Comparison of ENCODE assay signal across 8 cellular contexts in the genomic region with DNA sequence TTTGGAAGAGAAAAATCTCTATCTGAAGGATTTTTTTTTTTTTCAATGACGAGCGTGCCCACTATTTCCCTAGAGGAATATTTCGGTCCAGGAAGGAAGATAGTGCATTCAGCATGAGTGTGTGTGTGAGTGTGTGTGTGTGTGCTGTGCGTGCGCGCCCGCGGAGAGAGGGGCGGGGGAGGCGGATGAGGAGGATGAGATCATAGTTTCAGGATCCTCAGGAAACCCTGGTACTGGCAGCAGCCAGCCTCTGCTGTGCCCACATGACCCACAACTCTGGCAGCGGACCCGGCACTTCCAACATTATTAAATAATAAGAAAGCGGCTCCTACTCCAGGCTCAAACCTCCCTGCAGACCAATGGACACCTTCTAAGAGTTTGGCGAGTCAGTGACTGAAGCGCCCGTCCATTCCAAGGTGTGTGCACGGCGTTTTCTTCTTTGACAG.
DNase-seq lines count a peak whose midpoint lies in the region; ATAC-seq and TF ChIP-seq lines count a peak whose summit lies in the region.

No MANE protein-coding gene starts in this region.

- WGBS in lower leg skin, 2 donors = 0 to 1% methylated on average over 18 of the region's 18 CpGs

- ATAC-seq in GM21723 (IDR thresholded peaks at IDR 0.05; ENCODE audit: unreplicated experiment) = peak; percentile 45

- no peaks in the 10 kb centered on the region for H3K9me3 ChIP-seq in endocrine pancreas (ENCODE audit: control insufficient read depth, low read length)

- H3K9ac ChIP-seq in endocrine pancreas (ENCODE audit: control insufficient read depth, insufficient read depth, low read length) = peak overlapping the region; percentile 84

- no peak for TF ChIP-seq POLR2A in lower leg skin (IDR thresholded peaks at IDR 0.05)

- in situ Hi-C loops in G401 (cut with HindIII; ENCODE audit: low sequenced_read_pairs) = no loop called here

- peak; percentile 95 for DNase-seq in G401 (ENCODE audit: low spot score)
- peak; percentile 72 for DNase-seq in LNCaP clone FGC (ENCODE audit: low read depth)
- peak; percentile 85 for DNase-seq in RPMI8226
- DNase-seq in lower leg skin (ENCODE audit: low spot score in 2 of 2) = peak; percentile 51 to 91
- peak; percentile 75 for DNase-seq in superior temporal gyrus (ENCODE audit: extremely low spot score)
- no peak for DNase-seq in GF-D8 (lab: John Stamatoyannopoulos, UW)

- H3K36me3 ChIP-seq in endocrine pancreas (ENCODE audit: control insufficient read depth, insufficient read depth, low read length) = no peaks in the 10 kb centered on the region

- TF ChIP-seq CTCF in LNCaP clone FGC (IDR thresholded peaks at IDR 0.05; ENCODE audit: control insufficient read depth, extremely low read depth, insufficient read depth) (no peak), lower leg skin (IDR thresholded peaks at IDR 0.05) (no peak)

- peak overlapping the region; percentile 56 for H3K4me3 ChIP-seq in LNCaP clone FGC (ENCODE audit: low read depth, low read length)
- H3K4me3 ChIP-seq in endocrine pancreas (ENCODE audit: control insufficient read depth, insufficient read depth, low read length) = peak overlapping the region; percentile 90
- peak overlapping the region; percentile 34 for H3K4me3 ChIP-seq in lower leg skin (ENCODE audit: low read depth, poor library complexity, severe bottlenecking)

- peaks cover 7% of the 10 kb centered on the region for H3K4me1 ChIP-seq in endocrine pancreas (ENCODE audit: control insufficient read depth, insufficient read depth, low read length)

- no peaks in the 10 kb centered on the region for H3K27me3 ChIP-seq in endocrine pancreas (ENCODE audit: control insufficient read depth, insufficient read depth, low read length)

- intact Hi-C loops in lower leg skin (cut with DNase I; ENCODE audit: low total_unique reads) = no loop called here

Comparison
In these comparisons a context has a peak if more than half of its experiments do, and no peak if none do; other contexts are left out.
1. H3K4me3 ChIP-seq: peak in every context shown above with its lines; median percentile 90 in endocrine pancreas; 56 in LNCaP clone FGC; 34 in lower leg skin.